9 cellular contexts compared by ENCODE assay signal in genomic region chr9:41074356-41074942, GRCh38. TPM values are rescaled to one million over a fixed set of nuclear protein-coding genes. Genes with fewer than 3 reads are reported as not detected.
DNase-seq lines count a peak whose midpoint lies in the region; ATAC-seq and TF ChIP-seq lines count a peak whose summit lies in the region.
"Not testable (repeated sequence)": the region's sequence is repeated elsewhere in the genome, so short reads cannot be mapped to it uniquely, and the experiment has no call there.
"Had no signal": no experiment of that assay in that cellular context is flagged by ENCODE, and none has a peak within 500 bp of the region (broad histone marks: within the 10 kb centered on the region; RNA-seq: fewer than 3 reads in every experiment).

No MANE protein-coding gene starts in this region.

- H3K9me3 Mint-ChIP-seq in activated naive CD4-positive, alpha-beta T cell treated with anti-CD3 and anti-CD28 coated beads, Interleukin-2, amount 50 U/mL, for 24 hours = not testable (repeated sequence)

- H3K4me3 ChIP-seq in AG10803 (ENCODE audit: low read length) = peak overlapping the region; percentile 69
- H3K4me3 ChIP-seq in PC-3 (ENCODE audit: low read length) = peak overlapping the region; percentile 74
- H3K4me3 ChIP-seq in fibroblast of mammary gland (ENCODE audit: control insufficient read depth, low read depth, low read length) = peak overlapping the region; percentile 66
- peak overlapping the region; percentile 57 for H3K4me3 ChIP-seq in lower lobe of right lung
- peak overlapping the region; percentile 33 to 63 (median 43) for H3K4me3 ChIP-seq in skin epidermis

- not testable (repeated sequence) for H3K27ac Mint-ChIP-seq in activated naive CD4-positive, alpha-beta T cell treated with anti-CD3 and anti-CD28 coated beads, Interleukin-2, amount 50 U/mL, for 24 hours

- intact Hi-C loops in PC-3 (cut with micrococcal nuclease); lower lobe of right lung (cut with DNase I): not testable (repeated sequence)

- CTCF ChIA-PET in PC-3 (lab: Charles Lee) = not testable (repeated sequence)

- H2AFZ ChIP-seq in PC-3 (ENCODE audit: low read length) = peak overlapping the region; percentile 72

- peak; percentile 53 for ATAC-seq in GM19043 (IDR thresholded peaks at IDR 0.05; ENCODE audit: low read depth, unreplicated experiment)
- ATAC-seq in HG02884 (IDR thresholded peaks at IDR 0.05; ENCODE audit: unreplicated experiment) = peak; percentile 72
- peak; percentile 55 for ATAC-seq in PC-3
- peak; percentile 83 to 86 for ATAC-seq in lower lobe of right lung

- H4K20me1 ChIP-seq in PC-3 (ENCODE audit: low read length) = not testable (repeated sequence)

- not testable (repeated sequence) for BruUV-seq in PC-3 (replicated peaks; lab: Mats Ljungman, UMichigan)

- POLR2A ChIA-PET in PC-3 (lab: Charles Lee; ENCODE audit: unreplicated experiment) = interaction anchor here (0.6 kb wide), 1 partner anchor 10 kb away, joined by 5 read pairs; no protein-coding TSS in a partner anchor

- not testable (repeated sequence) for H3K36me3 ChIP-seq in PC-3 (ENCODE audit: low read depth, low read length); lower lobe of right lung

- H3K27me3 Mint-ChIP-seq in activated naive CD4-positive, alpha-beta T cell treated with anti-CD3 and anti-CD28 coated beads, Interleukin-2, amount 50 U/mL, for 24 hours = peaks cover 19% of the 10 kb centered on the region

- not testable (repeated sequence) for H3K9me3 ChIP-seq in PC-3 (ENCODE audit: low read length); lower lobe of right lung

- DNase-seq in AG10803 (ENCODE audit: low read depth) (peak; percentile 28), PC-3 (peak; percentile 71), fibroblast of mammary gland (ENCODE audit: low read depth) (peak; percentile 12), lower lobe of right lung (peak; percentile 55)

- not testable (repeated sequence) for H3F3A ChIP-seq in PC-3 (ENCODE audit: low read length, unreplicated experiment)

- H3K9me2 ChIP-seq in PC-3 (replicated peaks; ENCODE audit: low read length) = not testable (repeated sequence)

- H3K4me2 ChIP-seq in PC-3 (ENCODE audit: low read length) = peak overlapping the region; percentile 73

- H3K9ac ChIP-seq in PC-3 (ENCODE audit: low read length) = peak overlapping the region; percentile 69

- H3K27me3 ChIP-seq in PC-3 (ENCODE audit: low read length) = not testable (repeated sequence)
- peaks cover 12% of the 10 kb centered on the region for H3K27me3 ChIP-seq in lower lobe of right lung (ENCODE audit: low read depth)

- H3K4me3 Mint-ChIP-seq in activated naive CD4-positive, alpha-beta T cell treated with anti-CD3 and anti-CD28 coated beads, Interleukin-2, amount 50 U/mL, for 24 hours = peak overlapping the region; percentile 72

- H3K4me1 ChIP-seq in PC-3 (ENCODE audit: insufficient read depth, low read length) = peaks cover 23% of the 10 kb centered on the region
- H3K4me1 ChIP-seq in lower lobe of right lung = not testable (repeated sequence)

- not testable (repeated sequence) for H3K4me1 Mint-ChIP-seq in activated naive CD4-positive, alpha-beta T cell treated with anti-CD3 and anti-CD28 coated beads, Interleukin-2, amount 50 U/mL, for 24 hours

- peak overlapping the region; percentile 56 for H3K27ac ChIP-seq in PC-3 (ENCODE audit: low read length)
- not testable (repeated sequence) for H3K27ac ChIP-seq in lower lobe of right lung
- peak overlapping the region in 4 of 21 experiments; percentile 18 to 23 (median 20) for H3K27ac ChIP-seq in skin epidermis

- peaks cover 52% of the 10 kb centered on the region for H3K79me2 ChIP-seq in PC-3 (ENCODE audit: low read length)

- not testable (repeated sequence) for TF ChIP-seq CTCF in AG10803 (conservative IDR thresholded peaks at IDR 0.05; ENCODE audit: low read length); PC-3 (conservative IDR thresholded peaks at IDR 0.05; ENCODE audit: low read depth, low read length); fibroblast of mammary gland (conservative IDR thresholded peaks at IDR 0.05; ENCODE audit: control insufficient read depth, insufficient read depth, low read depth, low read length); lower lobe of right lung (IDR thresholded peaks at IDR 0.05)

- not testable (repeated sequence) for H3K36me3 Mint-ChIP-seq in activated naive CD4-positive, alpha-beta T cell treated with anti-CD3 and anti-CD28 coated beads, Interleukin-2, amount 50 U/mL, for 24 hours

RNA-seq across cellular contexts. Expression of gene FOXD4L6, which starts 54.0 kb away (rescaled TPM):
- total RNA-seq in PC-3 (2014; rRNA removed) = not detected in 2 replicates
- total RNA-seq in lower lobe of right lung = not detected
- total RNA-seq: CD4-positive, CD25-positive, alpha-beta regulatory T cell had no signal

Comparison
In these comparisons a context has a peak if more than half of its experiments do, and no peak if none do; other contexts are left out.
1. DNase-seq: peak in every context shown above with its lines; median percentile 71 in PC-3; 55 in lower lobe of right lung; 28 in AG10803; 12 in fibroblast of mammary gland.